ENCODE assay signal across 18 cellular contexts in the genomic region with DNA sequence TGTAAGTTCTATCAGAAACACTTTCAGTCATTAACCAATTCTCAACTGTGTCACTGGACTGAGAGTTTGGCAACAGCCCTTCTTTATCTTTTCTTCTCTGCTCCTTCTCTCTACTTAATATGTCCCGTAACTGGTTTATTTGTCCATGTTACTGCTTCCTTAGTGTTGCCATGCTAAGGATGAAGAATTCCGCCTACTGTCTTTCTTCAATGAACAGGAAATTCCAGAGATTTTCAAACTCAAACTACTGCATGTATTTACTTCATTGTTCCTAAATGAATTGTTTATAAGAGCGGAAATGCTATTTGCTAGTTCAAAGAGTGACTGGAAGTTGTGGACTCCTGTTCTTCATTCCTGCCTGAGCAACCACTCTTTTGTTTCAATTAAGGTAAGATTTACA.
DNase-seq lines count a peak whose midpoint lies in the region; ATAC-seq and TF ChIP-seq lines count a peak whose summit lies in the region.
"Had no signal": no experiment of that assay in that cellular context is flagged by ENCODE, and none has a peak within 500 bp of the region (broad histone marks: within the 10 kb centered on the region; RNA-seq: fewer than 3 reads in every experiment).

No MANE protein-coding gene starts in this region.

- H3K9me3 ChIP-seq in iPS-18a (ENCODE audit: control insufficient read depth, low read depth, low read length) (no peaks in the 10 kb centered on the region), neural progenitor cell (ENCODE audit: low read depth) (no peaks in the 10 kb centered on the region), upper lobe of right lung (no peaks in the 10 kb centered on the region)
- H3K9me3 ChIP-seq: MG63 had no signal

- H3K4me3 Mint-ChIP-seq in GM23338 = no peak overlapping the region
- H3K4me3 Mint-ChIP-seq in neural progenitor cell = no peak overlapping the region
- H3K4me3 Mint-ChIP-seq: CD4-positive, CD25-positive, alpha-beta regulatory T cell had no signal

- H3K27me3 ChIP-seq in GM23338 (ENCODE audit: insufficient read depth) = no peaks in the 10 kb centered on the region
- no peaks in the 10 kb centered on the region for H3K27me3 ChIP-seq in brain microvascular endothelial cell (replicated peaks)
- H3K27me3 ChIP-seq in iPS-18a (ENCODE audit: control insufficient read depth, insufficient read depth, low read length) = no peaks in the 10 kb centered on the region
- H3K27me3 ChIP-seq in neural progenitor cell = no peaks in the 10 kb centered on the region
- H3K27me3 ChIP-seq in upper lobe of right lung = no peaks in the 10 kb centered on the region
- H3K27me3 ChIP-seq: MG63 had no signal

- H3K36me3 Mint-ChIP-seq in GM23338 (ENCODE audit: low read depth) (no peaks in the 10 kb centered on the region), neural progenitor cell (no peaks in the 10 kb centered on the region)

- H3K27me3 Mint-ChIP-seq in GM23338 (ENCODE audit: insufficient read depth, low read depth, poor library complexity) (no peaks in the 10 kb centered on the region), neural progenitor cell (ENCODE audit: insufficient read depth, low read depth) (no peaks in the 10 kb centered on the region)
- H3K27me3 Mint-ChIP-seq: CD4-positive, CD25-positive, alpha-beta regulatory T cell had no signal

- in situ Hi-C loops in brain microvascular endothelial cell (cut with HindIII; ENCODE audit: low pct_ligation_motif_present, low sequenced_read_pairs) = no loop called here

- ATAC-seq in GM23338 = no peak
- ATAC-seq in GM19452 (IDR thresholded peaks at IDR 0.05; ENCODE audit: unreplicated experiment) = no peak
- ATAC-seq in upper lobe of right lung = no peak
- ATAC-seq in HG02678 (IDR thresholded peaks at IDR 0.05; ENCODE audit: unreplicated experiment) = no peak

- H2AFZ ChIP-seq in GM23338 = no peak overlapping the region
- peak overlapping the region; percentile 1 for H2AFZ ChIP-seq in neural progenitor cell (replicated peaks)

- H3K4me1 Mint-ChIP-seq in GM23338 (peaks cover 20% of the 10 kb centered on the region), neural progenitor cell (peaks cover 29% of the 10 kb centered on the region)

- H3K27ac ChIP-seq in GM23338 (ENCODE audit: low read depth) = no peak overlapping the region
- H3K27ac ChIP-seq in brain microvascular endothelial cell = no peak overlapping the region
- H3K27ac ChIP-seq in iPS-18a (ENCODE audit: low read length) = peak overlapping the region; percentile 22
- no peak overlapping the region for H3K27ac ChIP-seq in neural progenitor cell
- no peak overlapping the region for H3K27ac ChIP-seq in upper lobe of right lung
- H3K27ac ChIP-seq: KMS-11 had no signal

- peaks cover 20% of the 10 kb centered on the region for H3K4me1 ChIP-seq in GM23338 (ENCODE audit: insufficient read depth)
- peaks cover 18% of the 10 kb centered on the region for H3K4me1 ChIP-seq in iPS-18a (ENCODE audit: control insufficient read depth, low read depth, low read length)
- H3K4me1 ChIP-seq in neural progenitor cell = peaks cover 10% of the 10 kb centered on the region
- no peaks in the 10 kb centered on the region for H3K4me1 ChIP-seq in upper lobe of right lung

- H3K27ac Mint-ChIP-seq in GM23338 (peak overlapping the region; percentile 43; the same call in 1 of the 2 replicates), neural progenitor cell (peak overlapping the region; percentile 1)
- H3K27ac Mint-ChIP-seq: CD4-positive, CD25-positive, alpha-beta regulatory T cell had no signal

- H3K36me3 ChIP-seq in GM23338 (ENCODE audit: insufficient read depth) = no peaks in the 10 kb centered on the region; the same call in 1 of the 2 replicates
- H3K36me3 ChIP-seq in brain microvascular endothelial cell (replicated peaks) = no peaks in the 10 kb centered on the region
- H3K36me3 ChIP-seq in iPS-18a (ENCODE audit: control insufficient read depth, low read depth, low read length) = no peaks in the 10 kb centered on the region
- no peaks in the 10 kb centered on the region for H3K36me3 ChIP-seq in neural progenitor cell
- no peaks in the 10 kb centered on the region for H3K36me3 ChIP-seq in upper lobe of right lung
- H3K36me3 ChIP-seq: MG63 had no signal

- H3K9me2 ChIP-seq in GM23338 (ENCODE audit: insufficient read depth) = 0 out of 2 replicates have a peak, but pooled peaks cover 4% of the 10 kb centered on the region

- H3K9me3 Mint-ChIP-seq in GM23338 (no peaks in the 10 kb centered on the region), neural progenitor cell (no peaks in the 10 kb centered on the region)

- peak; percentile 24 for DNase-seq in GM23338 (ENCODE audit: low spot score)
- peak; percentile 16 for DNase-seq in brain microvascular endothelial cell
- no peak for DNase-seq in neural progenitor cell (ENCODE audit: low spot score)
- DNase-seq in upper lobe of right lung = no peak
- DNase-seq in DMS79 (lab: John Stamatoyannopoulos, UW) = no peak
- DNase-seq: Calu3; CD4-positive, CD25-positive, alpha-beta regulatory T cell; DND-41; H7; MG63; NCI-H1092 treated with DMSO at 0.1 percent for 48 hours; NCI-H1930; NCI-H510A treated with DMSO at 0.1 percent for 48 hours; SIG-M5 had no signal

- H3K79me2 ChIP-seq in GM23338 (replicated peaks; ENCODE audit: insufficient read depth) (no peaks in the 10 kb centered on the region), neural progenitor cell (ENCODE audit: low read depth) (no peaks in the 10 kb centered on the region)

- H3K4me2 ChIP-seq in GM23338 (peak overlapping the region; percentile 2; the same call in 1 of the 2 replicates), neural progenitor cell (no peak overlapping the region)
- H3K4me2 ChIP-seq: KMS-11 had no signal

- H3K4me3 ChIP-seq in GM23338 (no peak overlapping the region), brain microvascular endothelial cell (ENCODE audit: low read depth, low read length) (no peak overlapping the region), iPS-18a (ENCODE audit: low read length) (no peak overlapping the region), neural progenitor cell (no peak overlapping the region), upper lobe of right lung (no peak overlapping the region)
- H3K4me3 ChIP-seq: MG63 had no signal

- H3F3A ChIP-seq in GM23338 (replicated peaks; ENCODE audit: low read depth) (no peaks in the 10 kb centered on the region), neural progenitor cell (ENCODE audit: low read depth) (no peaks in the 10 kb centered on the region)

- no peaks in the 10 kb centered on the region for H4K20me1 ChIP-seq in GM23338 (replicated peaks; ENCODE audit: insufficient read depth)
- H4K20me1 ChIP-seq in neural progenitor cell (ENCODE audit: low read depth) = no peaks in the 10 kb centered on the region

- intact Hi-C loops in upper lobe of right lung (cut with DNase I) = no loop called here

- H3K9ac ChIP-seq in iPS-18a (ENCODE audit: low read length) (no peak overlapping the region), neural progenitor cell (no peak overlapping the region)
- H3K9ac ChIP-seq: KMS-11 had no signal

- TF ChIP-seq CTCF in GM23338 (conservative IDR thresholded peaks at IDR 0.05; ENCODE audit: low read depth in 2 of 2) = no peak
- TF ChIP-seq CTCF in brain microvascular endothelial cell (IDR thresholded peaks at IDR 0.05; ENCODE audit: low read depth, low read length, missing control alignments) = no peak
- TF ChIP-seq CTCF in neural progenitor cell (IDR thresholded peaks at IDR 0.05) = no peak
- TF ChIP-seq CTCF in upper lobe of right lung (IDR thresholded peaks at IDR 0.05) = no peak

TF ChIP-seq in GM23338, 12 proteins besides CTCF, POLR2A, EP300 and RAD21 (continues in another document):
- no peak for TF ChIP-seq ZNF331 (CRISPR knock-in tag; IDR thresholded peaks at IDR 0.05; ENCODE audit: low read depth)
- no peak for TF ChIP-seq JUNB (IDR thresholded peaks at IDR 0.05; ENCODE audit: unreplicated experiment)
- no peak for TF ChIP-seq EZH2phosphoT487 (IDR thresholded peaks at IDR 0.05; ENCODE audit: unreplicated experiment)
- TF ChIP-seq, protein P1, sequence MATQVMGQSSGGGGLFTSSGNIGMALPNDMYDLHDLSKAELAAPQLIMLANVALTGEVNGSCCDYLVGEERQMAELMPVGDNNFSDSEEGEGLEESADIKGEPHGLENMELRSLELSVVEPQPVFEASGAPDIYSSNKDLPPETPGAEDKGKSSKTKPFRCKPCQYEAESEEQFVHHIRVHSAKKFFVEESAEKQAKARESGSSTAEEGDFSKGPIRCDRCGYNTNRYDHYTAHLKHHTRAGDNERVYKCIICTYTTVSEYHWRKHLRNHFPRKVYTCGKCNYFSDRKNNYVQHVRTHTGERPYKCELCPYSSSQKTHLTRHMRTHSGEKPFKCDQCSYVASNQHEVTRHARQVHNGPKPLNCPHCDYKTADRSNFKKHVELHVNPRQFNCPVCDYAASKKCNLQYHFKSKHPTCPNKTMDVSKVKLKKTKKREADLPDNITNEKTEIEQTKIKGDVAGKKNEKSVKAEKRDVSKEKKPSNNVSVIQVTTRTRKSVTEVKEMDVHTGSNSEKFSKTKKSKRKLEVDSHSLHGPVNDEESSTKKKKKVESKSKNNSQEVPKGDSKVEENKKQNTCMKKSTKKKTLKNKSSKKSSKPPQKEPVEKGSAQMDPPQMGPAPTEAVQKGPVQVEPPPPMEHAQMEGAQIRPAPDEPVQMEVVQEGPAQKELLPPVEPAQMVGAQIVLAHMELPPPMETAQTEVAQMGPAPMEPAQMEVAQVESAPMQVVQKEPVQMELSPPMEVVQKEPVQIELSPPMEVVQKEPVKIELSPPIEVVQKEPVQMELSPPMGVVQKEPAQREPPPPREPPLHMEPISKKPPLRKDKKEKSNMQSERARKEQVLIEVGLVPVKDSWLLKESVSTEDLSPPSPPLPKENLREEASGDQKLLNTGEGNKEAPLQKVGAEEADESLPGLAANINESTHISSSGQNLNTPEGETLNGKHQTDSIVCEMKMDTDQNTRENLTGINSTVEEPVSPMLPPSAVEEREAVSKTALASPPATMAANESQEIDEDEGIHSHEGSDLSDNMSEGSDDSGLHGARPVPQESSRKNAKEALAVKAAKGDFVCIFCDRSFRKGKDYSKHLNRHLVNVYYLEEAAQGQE (IDR thresholded peaks at IDR 0.05; ENCODE audit: unreplicated experiment) = no peak
- no peak for TF ChIP-seq ZNF114 (CRISPR knock-in tag; IDR thresholded peaks at IDR 0.05)

Comparison
In these comparisons a context has a peak if more than half of its experiments do, and no peak if none do; other contexts are left out.
1. DNase-seq: peak in GM23338 (single experiment) and brain microvascular endothelial cell (single experiment); none in neural progenitor cell (single experiment), upper lobe of right lung (single experiment) and DMS79 (single experiment).